In genomic region chr9:74773886-74774479, GRCh38 we compare ENCODE assay signal across 8 cellular contexts.
DNase-seq lines count a peak whose midpoint lies in the region; ATAC-seq and TF ChIP-seq lines count a peak whose summit lies in the region.

No MANE protein-coding gene starts in this region.

- H3K9me3 ChIP-seq in adrenal gland (replicated peaks in 1 of 3) = no peaks in the 10 kb centered on the region
- H3K9me3 ChIP-seq in heart right ventricle = no peaks in the 10 kb centered on the region

- peak; percentile 78 to 91 (median 83) for TF ChIP-seq CTCF in adrenal gland (IDR thresholded peaks at IDR 0.05)
- peak; percentile 76 to 97 (median 93) for TF ChIP-seq CTCF in heart right ventricle (IDR thresholded peaks at IDR 0.05)

- H3K36me3 ChIP-seq in adrenal gland (replicated peaks in 1 of 2) (no peaks in the 10 kb centered on the region), heart right ventricle (no peaks in the 10 kb centered on the region)

- H3K4me3 Mint-ChIP-seq in T-cell = no peak overlapping the region

- DNase-seq in DMS114 treated with DMSO at 0.1 percent for 48 hours (lab: John Stamatoyannopoulos, UW; ENCODE audit: unreplicated experiment) = peak; percentile 27
- peak; percentile 45 for DNase-seq in MV-4-11 (lab: John Stamatoyannopoulos, UW)
- DNase-seq in T-cell = peak; percentile 17 to 69 (median 62)
- peak; percentile 59 to 94 (median 87) for DNase-seq in adrenal gland
- DNase-seq in heart right ventricle = peak; percentile 65
- peak; percentile 82 for DNase-seq in putamen (ENCODE audit: low spot score)

- WGBS in adrenal gland, 4 donors = 18 to 26% (median 23%) methylated on average over 8 of the region's 8 CpGs
- 24% methylated on average over 8 of the region's 8 CpGs for WGBS in heart right ventricle, 2 donors

- intact Hi-C loops in adrenal gland (cut with DNase I) (loop anchor here (2.0 to 5.0 kb wide), 3 partner anchors 227 to 305 kb away; no protein-coding TSS in a partner anchor), heart right ventricle (cut with DNase I) (loop anchor here in 8 of 10 donors (1.0 to 10.0 kb wide), 7 partner anchors 111 to 303 kb away; partner anchors contain the start of gene TRPM6 (in 1 of the 8))

- POLR2A ChIA-PET in T-cell (lab: Charles Lee) = no interaction called here

- no peak overlapping the region for H3K27ac Mint-ChIP-seq in T-cell

- H3K9me3 Mint-ChIP-seq in T-cell = no peaks in the 10 kb centered on the region

- H3K4me3 ChIP-seq in adrenal gland = no peak overlapping the region
- H3K4me3 ChIP-seq in heart right ventricle = no peak overlapping the region

- CTCF ChIA-PET in T-cell (lab: Charles Lee) = interaction anchor here (0.6 to 5.3 kb wide), 26 partner anchors 9 to 1573 kb away, joined by 3 to 26 read pairs (median 5); partner anchors contain the start of gene CARNMT1 (in 1 of the 2)

- H3K4me1 Mint-ChIP-seq in T-cell = no peaks in the 10 kb centered on the region

- no peaks in the 10 kb centered on the region for H3K4me1 ChIP-seq in adrenal gland (replicated peaks in 1 of 2)
- peaks cover 0 to 9% (median 0%) of the 10 kb centered on the region in 9 donors for H3K4me1 ChIP-seq in heart right ventricle

- ATAC-seq in GM21737 (IDR thresholded peaks at IDR 0.05; ENCODE audit: unreplicated experiment) (peak; percentile 62), T-cell (replicated peaks in 1 of 4) (peak; percentile 56 to 75 (median 64)), heart right ventricle (peak in 7 of 8 donors; percentile 40 to 83 (median 74)), GM19397 (IDR thresholded peaks at IDR 0.05; ENCODE audit: unreplicated experiment) (no peak)

- no peaks in the 10 kb centered on the region for H3K36me3 Mint-ChIP-seq in T-cell

- H3K27ac ChIP-seq in adrenal gland = no peak overlapping the region
- no peak overlapping the region for H3K27ac ChIP-seq in heart right ventricle

- peaks cover 12 to 18% of the 10 kb centered on the region in 2 donors for H3K27me3 Mint-ChIP-seq in T-cell

- no peak for TF ChIP-seq POLR2A in adrenal gland (IDR thresholded peaks at IDR 0.05)

- H3K27me3 ChIP-seq in adrenal gland (peaks cover 5% of the 10 kb centered on the region), heart right ventricle (peaks cover 0 to 23% (median 0%) of the 10 kb centered on the region in 7 donors)

Comparison
In these comparisons a context has a peak if more than half of its experiments do, and no peak if none do; other contexts are left out.
1. DNase-seq: peak in every context shown above with its lines; median percentile 87 in adrenal gland; 82 in putamen; 65 in heart right ventricle; 62 in T-cell; 45 in MV-4-11; 27 in DMS114 treated with DMSO at 0.1 percent for 48 hours.